Comparison of ENCODE assay signal across 13 cellular contexts in the genomic region with DNA sequence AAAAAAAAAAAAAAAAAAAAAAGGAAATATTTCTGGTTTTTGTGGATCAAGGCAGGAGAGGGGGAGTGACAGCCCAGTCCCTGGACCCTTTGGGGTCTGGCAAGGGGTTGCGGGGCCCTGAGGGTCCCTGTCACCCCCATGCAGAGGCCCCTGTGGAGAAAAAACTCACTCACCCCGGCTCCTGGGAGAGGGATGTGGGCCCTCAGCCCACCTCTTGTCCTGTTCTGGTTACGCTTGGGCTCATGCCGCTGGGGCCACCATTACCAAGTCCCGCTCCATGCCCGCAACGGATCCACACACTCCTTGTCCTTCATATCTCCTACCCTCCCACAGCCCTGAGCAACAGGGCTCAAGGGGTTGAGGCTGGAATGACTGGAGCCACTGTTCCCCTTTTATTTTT. TPM values are rescaled to one million over a fixed set of nuclear protein-coding genes. Genes with fewer than 3 reads are reported as not detected.
"Had no signal": no experiment of that assay in that cellular context is flagged by ENCODE, and none has a peak within 500 bp of the region (broad histone marks: within the 10 kb centered on the region; RNA-seq: fewer than 3 reads in every experiment).

No MANE protein-coding gene starts in this region.

- H3K27ac Mint-ChIP-seq: activated B cell treated with CpG ODN at 0.5 μM for 24 hours; activated CD4-positive, alpha-beta T cell treated with anti-CD3 and anti-CD28 coated beads, Interleukin-2, amount 10 ng/mL, durations not matched to agents 24 days and 14 days; activated T-helper 1 cell treated with anti-CD3 and anti-CD28 coated beads, Interleukin-12 subunit alpha, Interleukin-12 subunit beta, Interleukin-2, Interleukin-4 antibody, amounts not matched to agents 30 ng/mL and 10 ng/mL and 1 ng/mL, durations not matched to agents 14 hours and 24 hours and 36 hours; stimulated activated naive CD8-positive, alpha-beta T cell treated with anti-CD3 and anti-CD28 coated beads, Interleukin-15, amount 100 ng/mL, for 72 hours had no signal

- H3K27me3 Mint-ChIP-seq: activated B cell treated with CpG ODN at 0.5 μM for 24 hours; activated CD4-positive, alpha-beta T cell treated with anti-CD3 and anti-CD28 coated beads, Interleukin-2, amount 10 ng/mL, durations not matched to agents 24 days and 14 days; stimulated activated naive CD8-positive, alpha-beta T cell treated with anti-CD3 and anti-CD28 coated beads, Interleukin-15, amount 100 ng/mL, for 72 hours had no signal

- H3K27me3 ChIP-seq: ascending aorta, cardiac muscle cell, heart right ventricle had no signal

- H3K4me3 ChIP-seq: ascending aorta, cardiac muscle cell, heart right ventricle, left ventricle myocardium inferior, tibial artery had no signal

- H3K4me3 Mint-ChIP-seq: activated B cell treated with CpG ODN at 0.5 μM for 24 hours; activated CD4-positive, alpha-beta T cell treated with anti-CD3 and anti-CD28 coated beads, Interleukin-2, amount 10 ng/mL, durations not matched to agents 24 days and 14 days; activated T-helper 1 cell treated with anti-CD3 and anti-CD28 coated beads, Interleukin-12 subunit alpha, Interleukin-12 subunit beta, Interleukin-2, Interleukin-4 antibody, amounts not matched to agents 30 ng/mL and 10 ng/mL and 1 ng/mL, durations not matched to agents 14 hours and 24 hours and 36 hours; stimulated activated naive CD8-positive, alpha-beta T cell treated with anti-CD3 and anti-CD28 coated beads, Interleukin-15, amount 100 ng/mL, for 72 hours had no signal

- H3K4me1 Mint-ChIP-seq: activated CD4-positive, alpha-beta T cell treated with anti-CD3 and anti-CD28 coated beads, Interleukin-2, amount 10 ng/mL, durations not matched to agents 24 days and 14 days had no signal

- H3K9me3 ChIP-seq: ascending aorta, heart right ventricle, left ventricle myocardium inferior, tibial artery had no signal

- H3K79me2 ChIP-seq: parathyroid adenoma had no signal

- H3K36me3 ChIP-seq: ascending aorta, cardiac muscle cell, heart right ventricle, left ventricle myocardium inferior, tibial artery had no signal

- H3K27ac ChIP-seq: ascending aorta, cardiac muscle cell, heart right ventricle, left ventricle myocardium inferior, tibial artery had no signal

- H3K9ac ChIP-seq: parathyroid adenoma had no signal

- H3K9me3 Mint-ChIP-seq: activated B cell treated with CpG ODN at 0.5 μM for 24 hours; activated CD4-positive, alpha-beta T cell treated with anti-CD3 and anti-CD28 coated beads, Interleukin-2, amount 10 ng/mL, durations not matched to agents 24 days and 14 days; activated T-helper 1 cell treated with anti-CD3 and anti-CD28 coated beads, Interleukin-12 subunit alpha, Interleukin-12 subunit beta, Interleukin-2, Interleukin-4 antibody, amounts not matched to agents 30 ng/mL and 10 ng/mL and 1 ng/mL, durations not matched to agents 14 hours and 24 hours and 36 hours; stimulated activated naive CD8-positive, alpha-beta T cell treated with anti-CD3 and anti-CD28 coated beads, Interleukin-15, amount 100 ng/mL, for 72 hours had no signal

- DNase-seq: activated B cell treated with CpG ODN at 0.5 μM for 24 hours, foreskin melanocyte, left ventricle myocardium inferior, tibial artery had no signal

RNA-seq across cellular contexts. Expression of a gene that starts 1.0 kb away (rescaled TPM):
- total RNA-seq: activated B cell treated with CpG ODN at 0.5 μM for 24 hours; activated CD4-positive, alpha-beta T cell treated with anti-CD3 and anti-CD28 coated beads, Interleukin-2, amount 10 ng/mL, durations not matched to agents 24 days and 14 days; ascending aorta; skeletal muscle tissue had no signal
- polyA plus RNA-seq: neural cell had no signal
